In the genomic region with DNA sequence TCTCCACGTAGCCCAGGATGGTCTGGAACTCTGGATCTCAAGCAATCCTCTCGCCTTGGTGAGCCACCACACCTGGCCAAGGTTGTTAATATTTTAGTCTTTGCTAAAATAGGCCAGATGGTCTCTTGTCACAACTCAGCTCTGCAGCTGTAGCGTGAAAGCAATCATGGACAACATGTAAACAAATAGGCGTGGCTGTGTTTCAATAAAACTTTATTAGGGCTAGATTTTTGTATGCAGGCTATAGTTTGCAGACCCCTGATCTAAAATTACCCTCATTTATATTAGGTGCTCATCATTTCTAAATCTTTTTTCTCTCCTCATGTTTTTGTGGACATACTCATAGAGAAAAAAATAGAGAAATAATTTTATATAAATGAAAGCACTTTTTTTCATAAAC, we compare ENCODE assay signal across 1 cellular context.
TF ChIP-seq lines count a peak whose summit lies in the region.

No MANE protein-coding gene starts in this region.

TF ChIP-seq in K562, 482 proteins besides CTCF, POLR2A, EP300 and RAD21 (continued from another document):
- TF ChIP-seq, protein P1, sequence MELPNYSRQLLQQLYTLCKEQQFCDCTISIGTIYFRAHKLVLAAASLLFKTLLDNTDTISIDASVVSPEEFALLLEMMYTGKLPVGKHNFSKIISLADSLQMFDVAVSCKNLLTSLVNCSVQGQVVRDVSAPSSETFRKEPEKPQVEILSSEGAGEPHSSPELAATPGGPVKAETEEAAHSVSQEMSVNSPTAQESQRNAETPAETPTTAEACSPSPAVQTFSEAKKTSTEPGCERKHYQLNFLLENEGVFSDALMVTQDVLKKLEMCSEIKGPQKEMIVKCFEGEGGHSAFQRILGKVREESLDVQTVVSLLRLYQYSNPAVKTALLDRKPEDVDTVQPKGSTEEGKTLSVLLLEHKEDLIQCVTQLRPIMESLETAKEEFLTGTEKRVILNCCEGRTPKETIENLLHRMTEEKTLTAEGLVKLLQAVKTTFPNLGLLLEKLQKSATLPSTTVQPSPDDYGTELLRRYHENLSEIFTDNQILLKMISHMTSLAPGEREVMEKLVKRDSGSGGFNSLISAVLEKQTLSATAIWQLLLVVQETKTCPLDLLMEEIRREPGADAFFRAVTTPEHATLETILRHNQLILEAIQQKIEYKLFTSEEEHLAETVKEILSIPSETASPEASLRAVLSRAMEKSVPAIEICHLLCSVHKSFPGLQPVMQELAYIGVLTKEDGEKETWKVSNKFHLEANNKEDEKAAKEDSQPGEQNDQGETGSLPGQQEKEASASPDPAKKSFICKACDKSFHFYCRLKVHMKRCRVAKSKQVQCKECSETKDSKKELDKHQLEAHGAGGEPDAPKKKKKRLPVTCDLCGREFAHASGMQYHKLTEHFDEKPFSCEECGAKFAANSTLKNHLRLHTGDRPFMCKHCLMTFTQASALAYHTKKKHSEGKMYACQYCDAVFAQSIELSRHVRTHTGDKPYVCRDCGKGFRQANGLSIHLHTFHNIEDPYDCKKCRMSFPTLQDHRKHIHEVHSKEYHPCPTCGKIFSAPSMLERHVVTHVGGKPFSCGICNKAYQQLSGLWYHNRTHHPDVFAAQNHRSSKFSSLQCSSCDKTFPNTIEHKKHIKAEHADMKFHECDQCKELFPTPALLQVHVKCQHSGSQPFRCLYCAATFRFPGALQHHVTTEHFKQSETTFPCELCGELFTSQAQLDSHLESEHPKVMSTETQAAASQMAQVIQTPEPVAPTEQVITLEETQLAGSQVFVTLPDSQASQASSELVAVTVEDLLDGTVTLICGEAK (IDR thresholded peaks at IDR 0.05): peak; percentile 92
- TF ChIP-seq, protein P1 (CRISPR knock-in tag; IDR thresholded peaks at IDR 0.05): peak; percentile 70; the same call in 1 of the 2 replicates
- TF ChIP-seq ASH1L (IDR thresholded peaks at IDR 0.05; ENCODE audit: borderline replicate concordance, low read depth, partially characterized antibody): no peak
- TF ChIP-seq, protein P2, sequence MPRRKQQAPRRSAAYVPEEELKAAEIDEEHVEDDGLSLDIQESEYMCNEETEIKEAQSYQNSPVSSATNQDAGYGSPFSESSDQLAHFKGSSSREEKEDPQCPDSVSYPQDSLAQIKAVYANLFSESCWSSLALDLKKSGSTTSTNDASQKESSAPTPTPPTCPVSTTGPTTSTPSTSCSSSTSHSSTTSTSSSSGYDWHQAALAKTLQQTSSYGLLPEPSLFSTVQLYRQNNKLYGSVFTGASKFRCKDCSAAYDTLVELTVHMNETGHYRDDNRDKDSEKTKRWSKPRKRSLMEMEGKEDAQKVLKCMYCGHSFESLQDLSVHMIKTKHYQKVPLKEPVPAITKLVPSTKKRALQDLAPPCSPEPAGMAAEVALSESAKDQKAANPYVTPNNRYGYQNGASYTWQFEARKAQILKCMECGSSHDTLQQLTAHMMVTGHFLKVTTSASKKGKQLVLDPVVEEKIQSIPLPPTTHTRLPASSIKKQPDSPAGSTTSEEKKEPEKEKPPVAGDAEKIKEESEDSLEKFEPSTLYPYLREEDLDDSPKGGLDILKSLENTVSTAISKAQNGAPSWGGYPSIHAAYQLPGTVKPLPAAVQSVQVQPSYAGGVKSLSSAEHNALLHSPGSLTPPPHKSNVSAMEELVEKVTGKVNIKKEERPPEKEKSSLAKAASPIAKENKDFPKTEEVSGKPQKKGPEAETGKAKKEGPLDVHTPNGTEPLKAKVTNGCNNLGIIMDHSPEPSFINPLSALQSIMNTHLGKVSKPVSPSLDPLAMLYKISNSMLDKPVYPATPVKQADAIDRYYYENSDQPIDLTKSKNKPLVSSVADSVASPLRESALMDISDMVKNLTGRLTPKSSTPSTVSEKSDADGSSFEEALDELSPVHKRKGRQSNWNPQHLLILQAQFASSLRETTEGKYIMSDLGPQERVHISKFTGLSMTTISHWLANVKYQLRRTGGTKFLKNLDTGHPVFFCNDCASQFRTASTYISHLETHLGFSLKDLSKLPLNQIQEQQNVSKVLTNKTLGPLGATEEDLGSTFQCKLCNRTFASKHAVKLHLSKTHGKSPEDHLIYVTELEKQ (CRISPR knock-in tag; IDR thresholded peaks at IDR 0.05): no peak
